ENCODE assay signal across 8 cellular contexts in genomic region chr17:27756467-27757371, GRCh38. TPM values are rescaled to one million over a fixed set of nuclear protein-coding genes. Genes with fewer than 3 reads are reported as not detected.
DNase-seq lines count a peak whose midpoint lies in the region; ATAC-seq and TF ChIP-seq lines count a peak whose summit lies in the region.

No MANE protein-coding gene starts in this region.

- H3K9me3 Mint-ChIP-seq in endodermal cell (no peaks in the 10 kb centered on the region), nephron (no peaks in the 10 kb centered on the region)

- H3K4me3 ChIP-seq in MM.1S (ENCODE audit: low read length): no peak overlapping the region
- H3K4me3 ChIP-seq in endodermal cell (ENCODE audit: low read length): no peak overlapping the region
- no peak overlapping the region for H3K4me3 ChIP-seq in thyroid gland (replicated peaks in 1 of 3)

- H3F3A ChIP-seq in MM.1S (ENCODE audit: insufficient read depth, low read length): no peaks in the 10 kb centered on the region

- no peaks in the 10 kb centered on the region for H3K9me3 ChIP-seq in MM.1S (replicated peaks; ENCODE audit: insufficient read depth, low read length)
- H3K9me3 ChIP-seq in endodermal cell (ENCODE audit: control insufficient read depth, low read length): no peaks in the 10 kb centered on the region
- H3K9me3 ChIP-seq in thyroid gland: no peaks in the 10 kb centered on the region

- H3K4me2 ChIP-seq in MM.1S (ENCODE audit: low read depth, low read length): no peak overlapping the region

- intact Hi-C loops in thyroid gland (cut with DNase I): loop anchor here (5.0 kb wide), 1 partner anchor 104 kb away; no protein-coding TSS in a partner anchor

- H4K20me1 ChIP-seq in MM.1S (ENCODE audit: insufficient read depth, low read length): no peaks in the 10 kb centered on the region

- peak; percentile 80 for TF ChIP-seq CTCF in MM.1S (IDR thresholded peaks at IDR 0.05; ENCODE audit: low read length)
- peak; percentile 96 for TF ChIP-seq CTCF in endodermal cell (conservative IDR thresholded peaks at IDR 0.05)
- peak; percentile 89 to 92 (median 91) for TF ChIP-seq CTCF in nephron (IDR thresholded peaks at IDR 0.05; ENCODE audit: unreplicated experiment in 3 of 3)
- TF ChIP-seq CTCF in thyroid gland (IDR thresholded peaks at IDR 0.05): peak; percentile 60 to 97 (median 82)

- no peak for TF ChIP-seq POLR2A in thyroid gland (IDR thresholded peaks at IDR 0.05)

- H3K36me3 Mint-ChIP-seq in endodermal cell (ENCODE audit: low read depth) (no peaks in the 10 kb centered on the region), nephron (ENCODE audit: low read depth) (no peaks in the 10 kb centered on the region)

- H3K9ac ChIP-seq in MM.1S (ENCODE audit: low read length) (no peak overlapping the region), endodermal cell (ENCODE audit: extremely low read depth, low read length, poor library complexity, severe bottlenecking) (no peak overlapping the region)

- no peaks in the 10 kb centered on the region for H3K4me1 ChIP-seq in MM.1S (ENCODE audit: low read length)
- H3K4me1 ChIP-seq in endodermal cell (ENCODE audit: control insufficient read depth, insufficient read depth, low read length): no peaks in the 10 kb centered on the region
- no peaks in the 10 kb centered on the region for H3K4me1 ChIP-seq in thyroid gland

- no peaks in the 10 kb centered on the region for H3K9me2 ChIP-seq in MM.1S (replicated peaks; ENCODE audit: insufficient read depth, low read length)

- ATAC-seq in GM18868 (IDR thresholded peaks at IDR 0.05; ENCODE audit: unreplicated experiment): no peak

- no peak overlapping the region for H3K4me3 Mint-ChIP-seq in endodermal cell
- no peak overlapping the region for H3K4me3 Mint-ChIP-seq in nephron

- H3K27ac Mint-ChIP-seq in endodermal cell (no peak overlapping the region), nephron (no peak overlapping the region)

- H3K36me3 ChIP-seq in MM.1S (replicated peaks; ENCODE audit: insufficient read depth, low read length) (no peaks in the 10 kb centered on the region), endodermal cell (ENCODE audit: control insufficient read depth, insufficient read depth, low read length) (no peaks in the 10 kb centered on the region), thyroid gland (no peaks in the 10 kb centered on the region)

- no peaks in the 10 kb centered on the region for H3K4me1 Mint-ChIP-seq in endodermal cell
- H3K4me1 Mint-ChIP-seq in nephron: no peaks in the 10 kb centered on the region

- peak; percentile 26 to 68 (median 39) for DNase-seq in NCI-H1417 (lab: John Stamatoyannopoulos, UW)
- DNase-seq in NCI-H1417 treated with DMSO at 0.1 percent for 48 hours (lab: John Stamatoyannopoulos, UW): no peak
- DNase-seq in MM.1S: peak; percentile 36
- DNase-seq in activated CD4-positive, alpha-beta T cell treated with anti-CD3 and anti-CD28 coated beads, Interleukin-2, amount 50 U/mL, for 48 hours: peak; percentile 67 to 75
- peak; percentile 91 for DNase-seq in endodermal cell
- peak; percentile 55 to 64 for DNase-seq in thyroid gland

- H3K27me3 Mint-ChIP-seq in endodermal cell (ENCODE audit: insufficient read depth) (no peaks in the 10 kb centered on the region), nephron (ENCODE audit: low read depth) (peaks cover 12% of the 10 kb centered on the region)

- H2AFZ ChIP-seq in MM.1S (ENCODE audit: low read length): no peak overlapping the region

- H3K79me2 ChIP-seq in MM.1S (ENCODE audit: low read length): no peaks in the 10 kb centered on the region

- H3K27me3 ChIP-seq in MM.1S (replicated peaks; ENCODE audit: insufficient read depth, low read length) (no peaks in the 10 kb centered on the region; the same call in 1 of the 2 replicates), endodermal cell (ENCODE audit: control insufficient read depth, insufficient read depth, low read length, poor library complexity, severe bottlenecking) (no peaks in the 10 kb centered on the region), thyroid gland (no peaks in the 10 kb centered on the region)

- H3K27ac ChIP-seq in MM.1S (ENCODE audit: low read length): no peak overlapping the region
- no peak overlapping the region for H3K27ac ChIP-seq in endodermal cell (ENCODE audit: low read depth, low read length)
- H3K27ac ChIP-seq in thyroid gland: no peak overlapping the region

- 75 to 76% methylated on average over 11 to 16 of the region's 17 CpGs for WGBS in endodermal cell (ENCODE audit: insufficient coverage in 1 of 2, insufficient read length in 1 of 2), 2 experiments
- WGBS in thyroid gland, 2 donors: 70 to 75% methylated on average over 16 to 17 of the region's 17 CpGs

RNA-seq across cellular contexts. Expression of gene NOS2, which starts 43.6 kb away (rescaled TPM):
- under 1 TPM; 0.26 to 0.62 TPM for total RNA-seq in endodermal cell
- 9.1 TPM for polyA plus RNA-seq in endodermal cell (2013, experiment 1 of 2)
- polyA plus RNA-seq in endodermal cell (2013, experiment 2 of 2): 6.7 TPM
- 1 to 10 TPM in 1 of 4 donors, under 1 TPM in 1, not detected in 2; 0.22 to 1.1 TPM for total RNA-seq in thyroid gland
